ENCODE assay signal across 9 cellular contexts in genomic region chr17:78272181-78272913, GRCh38. TPM values are rescaled to one million over a fixed set of nuclear protein-coding genes. Genes with fewer than 3 reads are reported as not detected.
DNase-seq lines count a peak whose midpoint lies in the region; ATAC-seq and TF ChIP-seq lines count a peak whose summit lies in the region.
"Had no signal": no experiment of that assay in that cellular context is flagged by ENCODE, and none has a peak within 500 bp of the region (broad histone marks: within the 10 kb centered on the region; RNA-seq: fewer than 3 reads in every experiment).

No MANE protein-coding gene starts in this region.

- H3K36me3 ChIP-seq in psoas muscle (ENCODE audit: insufficient read depth in 1 of 2, low read depth in 1 of 2), result no peaks in the 10 kb centered on the region

- no peak overlapping the region for H3K27ac ChIP-seq in psoas muscle

- H3K4me3 ChIP-seq in fibroblast of mammary gland (ENCODE audit: control insufficient read depth, low read depth, low read length), result no peak overlapping the region
- peak overlapping the region; percentile 6 for H3K4me3 ChIP-seq in psoas muscle

- no peaks in the 10 kb centered on the region for H3K9me3 ChIP-seq in psoas muscle

- ATAC-seq in psoas muscle, result peak; percentile 56 to 87 (median 76)
- no peak for ATAC-seq in GM19467 (IDR thresholded peaks at IDR 0.05; ENCODE audit: unreplicated experiment)

- no peak for TF ChIP-seq CTCF in fibroblast of mammary gland (conservative IDR thresholded peaks at IDR 0.05; ENCODE audit: control insufficient read depth, insufficient read depth, low read depth, low read length)
- no peak for TF ChIP-seq CTCF in psoas muscle (IDR thresholded peaks at IDR 0.05)

- H3K4me1 ChIP-seq in psoas muscle, result no peaks in the 10 kb centered on the region

- peak; percentile 55 for DNase-seq in activated CD8-positive, alpha-beta memory T cell treated with anti-CD3 and anti-CD28 coated beads, Interleukin-2, amount 50 U/mL, for 4 hours
- no peak for DNase-seq in activated CD8-positive, alpha-beta memory T cell treated with anti-CD3 and anti-CD28 coated beads, Interleukin-2, amount 50 U/mL, for 48 hours
- DNase-seq in activated CD4-positive, alpha-beta T cell treated with anti-CD3 and anti-CD28 coated beads, Interleukin-2, amount 50 U/mL, for 4 hours, result peak; percentile 61 to 65
- DNase-seq in fibroblast of mammary gland (ENCODE audit: low read depth) (peak; percentile 79), psoas muscle (no peak), AG20443 (ENCODE audit: low spot score) (no peak), GDM1 (lab: John Stamatoyannopoulos, UW) (no peak)

- intact Hi-C loops in psoas muscle (cut with DNase I), result no loop called here

- WGBS in psoas muscle, 3 donors, result 31 to 47% (median 40%) methylated on average over 17 of the region's 17 CpGs

- H3K27me3 ChIP-seq in psoas muscle (ENCODE audit: insufficient read depth in 3 of 3, low read length in 2 of 3), result peaks cover 0 to 21% (median 10%) of the 10 kb centered on the region in 3 donors

RNA-seq across cellular contexts. Expression of gene TMEM235, which starts 40.9 kb away (rescaled TPM):
- total RNA-seq in psoas muscle, result not detected
- not detected for polyA plus RNA-seq in psoas muscle
- total RNA-seq: Daoy had no signal

RNA-seq across cellular contexts. Expression of gene BIRC5, which starts 58.3 kb away (rescaled TPM):
- total RNA-seq in psoas muscle, result under 1 TPM in 2 of 4 donors, not detected in 2; 0.12 to 0.34 TPM
- polyA plus RNA-seq in psoas muscle, result under 1 TPM; 0.06 to 0.96 (median 0.23) TPM

Comparison
In these comparisons a context has a peak if more than half of its experiments do, and no peak if none do; other contexts are left out.
1. DNase-seq: peak in activated CD8-positive, alpha-beta memory T cell treated with anti-CD3 and anti-CD28 coated beads, Interleukin-2, amount 50 U/mL, for 4 hours (single experiment), activated CD4-positive, alpha-beta T cell treated with anti-CD3 and anti-CD28 coated beads, Interleukin-2, amount 50 U/mL, for 4 hours (2 of 2) and fibroblast of mammary gland (single experiment); none in activated CD8-positive, alpha-beta memory T cell treated with anti-CD3 and anti-CD28 coated beads, Interleukin-2, amount 50 U/mL, for 48 hours (single experiment), psoas muscle (0 of 2), AG20443 (single experiment) and GDM1 (single experiment).